30 cellular contexts compared by ENCODE assay signal in the genomic region with DNA sequence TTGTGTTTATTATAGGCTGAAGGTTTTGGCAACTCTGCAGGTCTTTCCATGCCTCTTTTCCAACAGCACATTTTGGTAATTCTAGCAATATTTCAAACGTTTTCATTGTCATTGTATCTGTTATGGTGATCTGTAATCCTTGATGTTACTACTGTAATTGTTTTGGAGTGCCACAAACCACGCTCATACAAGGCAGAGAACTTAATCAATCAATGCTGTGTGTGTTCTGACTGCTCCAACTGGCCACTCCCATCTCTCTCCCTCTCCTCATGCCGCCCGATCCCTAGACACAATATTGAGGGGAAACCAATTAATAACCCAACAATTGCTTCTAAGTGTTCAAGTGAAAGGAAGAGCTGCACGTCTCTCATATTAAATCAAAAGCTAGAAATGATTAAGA. TPM values are rescaled to one million over a fixed set of nuclear protein-coding genes. Genes with fewer than 3 reads are reported as not detected.
DNase-seq lines count a peak whose midpoint lies in the region; ATAC-seq and TF ChIP-seq lines count a peak whose summit lies in the region.
"Had no signal": no experiment of that assay in that cellular context is flagged by ENCODE, and none has a peak within 500 bp of the region (broad histone marks: within the 10 kb centered on the region; RNA-seq: fewer than 3 reads in every experiment).

No MANE protein-coding gene starts in this region.

- peaks cover 59% of the 10 kb centered on the region for H4K20me1 ChIP-seq in GM23338 (replicated peaks; ENCODE audit: insufficient read depth)
- peaks cover 98% of the 10 kb centered on the region for H4K20me1 ChIP-seq in smooth muscle cell (ENCODE audit: low read depth)

- H3K27me3 ChIP-seq in GM23338 (ENCODE audit: insufficient read depth) (no peaks in the 10 kb centered on the region), endocrine pancreas (ENCODE audit: control insufficient read depth, insufficient read depth, low read length) (no peaks in the 10 kb centered on the region), smooth muscle cell (ENCODE audit: low read depth) (no peaks in the 10 kb centered on the region)
- H3K27me3 ChIP-seq: brain microvascular endothelial cell, heart left ventricle, tibial nerve had no signal

- DNase-seq in activated naive CD8-positive, alpha-beta T cell treated with anti-CD3 and anti-CD28 coated beads, Interleukin-2, amount 50 U/mL, for 24 hours, result no peak
- DNase-seq in GM23338 (ENCODE audit: low spot score), result no peak
- no peak for DNase-seq in smooth muscle cell (lab: John Stamatoyannopoulos, UW; ENCODE audit: unreplicated experiment)
- DNase-seq in stimulated activated CD4-positive, alpha-beta T cell treated with anti-CD3 and anti-CD28 coated beads, Interleukin-1b, Interleukin-23, amount 100 ng/mL, for 48 hours, result no peak
- no peak for DNase-seq in nucleus accumbens (lab: John Stamatoyannopoulos, UW)
- DNase-seq in cerebellar nuclear complex (lab: John Stamatoyannopoulos, UW), result no peak
- DNase-seq: activated CD4-positive, alpha-beta T cell treated with anti-CD3 and anti-CD28 coated beads for 36 hours; activated CD8-positive, alpha-beta memory T cell treated with anti-CD3 and anti-CD28 coated beads for 24 hours; activated gamma-delta T cell; brain microvascular endothelial cell; DND-41; effector CD8-positive, alpha-beta T cell; erythroblast; foreskin fibroblast; heart left ventricle; KBM-7; kidney glomerular epithelial cell; lower lobe of right lung; NCI-H1105 treated with DMSO at 0.1 percent for 48 hours; NCI-H1930; NCI-H526 treated with DMSO at 0.1 percent for 48 hours; SIG-M5; T-cell had no signal

- TF ChIP-seq CTCF in GM23338 (conservative IDR thresholded peaks at IDR 0.05; ENCODE audit: low read depth in 2 of 2) (no peak), smooth muscle cell (IDR thresholded peaks at IDR 0.05; ENCODE audit: borderline replicate concordance, insufficient read depth, poor library complexity, severe bottlenecking) (no peak)

- peaks cover 4% of the 10 kb centered on the region for H3K36me3 Mint-ChIP-seq in activated naive CD8-positive, alpha-beta T cell
- peaks cover 21% of the 10 kb centered on the region for H3K36me3 Mint-ChIP-seq in activated naive CD8-positive, alpha-beta T cell treated with anti-CD3 and anti-CD28 coated beads, Interleukin-2, amount 50 U/mL, for 24 hours (ENCODE audit: low read depth)
- H3K36me3 Mint-ChIP-seq in GM23338 (ENCODE audit: low read depth), result peaks cover 4% of the 10 kb centered on the region; the same call in 1 of the 3 replicates

- H3F3A ChIP-seq in GM23338 (replicated peaks; ENCODE audit: low read depth) (no peaks in the 10 kb centered on the region), smooth muscle cell (ENCODE audit: low read depth) (peaks cover 30% of the 10 kb centered on the region)

- peaks cover 16% of the 10 kb centered on the region for H3K4me1 ChIP-seq in GM23338 (ENCODE audit: insufficient read depth)
- peaks cover 12% of the 10 kb centered on the region for H3K4me1 ChIP-seq in endocrine pancreas (ENCODE audit: control insufficient read depth, insufficient read depth, low read length)
- peaks cover 3% of the 10 kb centered on the region for H3K4me1 ChIP-seq in smooth muscle cell (ENCODE audit: low read depth)
- H3K4me1 ChIP-seq: prostate gland had no signal

- no peak overlapping the region for H3K4me2 ChIP-seq in GM23338
- no peak overlapping the region for H3K4me2 ChIP-seq in smooth muscle cell

- no peak overlapping the region for H3K4me3 ChIP-seq in GM23338
- peak overlapping the region; percentile 12 for H3K4me3 ChIP-seq in endocrine pancreas (ENCODE audit: control insufficient read depth, insufficient read depth, low read length)
- no peak overlapping the region for H3K4me3 ChIP-seq in smooth muscle cell
- H3K4me3 ChIP-seq: heart left ventricle, lower lobe of right lung, prostate gland, tibial nerve had no signal

- WGBS in smooth muscle cell (ENCODE audit: low lambda C conversion rate), result 71% methylated on average over 5 of the region's 5 CpGs

- peaks cover 33% of the 10 kb centered on the region for H3K4me1 Mint-ChIP-seq in activated naive CD8-positive, alpha-beta T cell (ENCODE audit: low read depth)
- peaks cover 16% of the 10 kb centered on the region for H3K4me1 Mint-ChIP-seq in activated naive CD8-positive, alpha-beta T cell treated with anti-CD3 and anti-CD28 coated beads, Interleukin-2, amount 50 U/mL, for 24 hours
- H3K4me1 Mint-ChIP-seq in GM23338, result peaks cover 22% of the 10 kb centered on the region

- no peaks in the 10 kb centered on the region for H3K9me3 Mint-ChIP-seq in activated naive CD8-positive, alpha-beta T cell (ENCODE audit: low read depth)
- no peaks in the 10 kb centered on the region for H3K9me3 Mint-ChIP-seq in activated naive CD8-positive, alpha-beta T cell treated with anti-CD3 and anti-CD28 coated beads, Interleukin-2, amount 50 U/mL, for 24 hours
- H3K9me3 Mint-ChIP-seq in GM23338, result no peaks in the 10 kb centered on the region
- H3K9me3 Mint-ChIP-seq: neural crest cell, T-cell had no signal

- H3K27ac Mint-ChIP-seq in activated naive CD8-positive, alpha-beta T cell, result peak overlapping the region; percentile 36
- no peak overlapping the region for H3K27ac Mint-ChIP-seq in activated naive CD8-positive, alpha-beta T cell treated with anti-CD3 and anti-CD28 coated beads, Interleukin-2, amount 50 U/mL, for 24 hours
- no peak overlapping the region for H3K27ac Mint-ChIP-seq in GM23338
- H3K27ac Mint-ChIP-seq: activated CD4-positive, alpha-beta T cell treated with anti-CD3 and anti-CD28 coated beads for 36 hours; B cell had no signal

- H3K9me3 ChIP-seq in endocrine pancreas (ENCODE audit: control insufficient read depth, low read length) (no peaks in the 10 kb centered on the region), smooth muscle cell (replicated peaks; ENCODE audit: low read depth) (no peaks in the 10 kb centered on the region)
- H3K9me3 ChIP-seq: heart left ventricle, lower lobe of right lung, prostate gland, tibial nerve had no signal

- H3K9ac ChIP-seq in endocrine pancreas (ENCODE audit: control insufficient read depth, insufficient read depth, low read length), result no peak overlapping the region
- H3K9ac ChIP-seq in smooth muscle cell (ENCODE audit: low read depth), result no peak overlapping the region

- ATAC-seq in activated naive CD8-positive, alpha-beta T cell treated with anti-CD3 and anti-CD28 coated beads, Interleukin-2, amount 50 U/mL, for 24 hours, result no peak
- no peak for ATAC-seq in GM23338
- ATAC-seq: activated CD4-positive, alpha-beta T cell treated with anti-CD3 and anti-CD28 coated beads for 36 hours; HCT116; heart left ventricle; lower lobe of right lung; T-cell had no signal

- H3K9me2 ChIP-seq in GM23338 (ENCODE audit: insufficient read depth), result no peaks in the 10 kb centered on the region

- H3K27me3 Mint-ChIP-seq in activated naive CD8-positive, alpha-beta T cell, result no peaks in the 10 kb centered on the region
- H3K27me3 Mint-ChIP-seq in activated naive CD8-positive, alpha-beta T cell treated with anti-CD3 and anti-CD28 coated beads, Interleukin-2, amount 50 U/mL, for 24 hours, result no peaks in the 10 kb centered on the region
- no peaks in the 10 kb centered on the region for H3K27me3 Mint-ChIP-seq in GM23338 (ENCODE audit: insufficient read depth, low read depth, poor library complexity)
- H3K27me3 Mint-ChIP-seq: activated CD4-positive, alpha-beta T cell treated with anti-CD3 and anti-CD28 coated beads for 36 hours; B cell; T-cell had no signal

- H3K36me3 ChIP-seq in GM23338 (ENCODE audit: insufficient read depth) (0 out of 2 replicates have a peak, but pooled peaks cover 3% of the 10 kb centered on the region), endocrine pancreas (ENCODE audit: control insufficient read depth, insufficient read depth, low read length) (no peaks in the 10 kb centered on the region), smooth muscle cell (ENCODE audit: low read depth) (no peaks in the 10 kb centered on the region)
- H3K36me3 ChIP-seq: brain microvascular endothelial cell, lower lobe of right lung, prostate gland, tibial nerve had no signal

- H3K27ac ChIP-seq in GM23338 (ENCODE audit: low read depth) (peak overlapping the region; percentile 29), smooth muscle cell (ENCODE audit: low read depth) (peak overlapping the region; percentile 28)
- H3K27ac ChIP-seq: brain microvascular endothelial cell, heart left ventricle, lower lobe of right lung, prostate gland, tibial nerve had no signal

- H2AFZ ChIP-seq in GM23338, result no peak overlapping the region
- no peak overlapping the region for H2AFZ ChIP-seq in smooth muscle cell (ENCODE audit: low read depth)

- H3K4me3 Mint-ChIP-seq in activated naive CD8-positive, alpha-beta T cell, result no peak overlapping the region
- no peak overlapping the region for H3K4me3 Mint-ChIP-seq in activated naive CD8-positive, alpha-beta T cell treated with anti-CD3 and anti-CD28 coated beads, Interleukin-2, amount 50 U/mL, for 24 hours
- no peak overlapping the region for H3K4me3 Mint-ChIP-seq in GM23338
- H3K4me3 Mint-ChIP-seq: activated CD4-positive, alpha-beta T cell treated with anti-CD3 and anti-CD28 coated beads for 36 hours; B cell; neural crest cell; T-cell had no signal

- H3K79me2 ChIP-seq in GM23338 (replicated peaks; ENCODE audit: insufficient read depth) (peaks cover 100% of the 10 kb centered on the region), smooth muscle cell (ENCODE audit: low read depth) (peaks cover 93% of the 10 kb centered on the region)

TF ChIP-seq in GM23338, 12 proteins besides CTCF, POLR2A, EP300 and RAD21 (continues in another document):
- TF ChIP-seq EZH2phosphoT487 (IDR thresholded peaks at IDR 0.05; ENCODE audit: unreplicated experiment) (no peak), STAT1 (IDR thresholded peaks at IDR 0.05; ENCODE audit: unreplicated experiment) (no peak)

RNA-seq across cellular contexts. Expression of a gene that starts 32.9 kb away (rescaled TPM):
- 306 and 312 TPM in 2 replicates for total RNA-seq in GM23338 (2014; rRNA removed; shearing (Covaris generic))
- polyA plus RNA-seq in GM23338 (2016; fragmentation: Nextera tagmentation; extraction: Ambion mirVana) (218 and 230 TPM in 2 replicates), smooth muscle cell (545 and 601 TPM in 2 replicates)
- 504 and 559 TPM in 2 replicates for total RNA-seq in smooth muscle cell

RNA-seq across cellular contexts. Expression of a gene that starts 33.2 kb away (rescaled TPM):
- 370 and 393 TPM in 2 replicates for total RNA-seq in GM23338 (2014; rRNA removed; shearing (Covaris generic))
- polyA plus RNA-seq in GM23338 (2016; fragmentation: Nextera tagmentation; extraction: Ambion mirVana) (204 and 227 TPM in 2 replicates), smooth muscle cell (314 and 344 TPM in 2 replicates)
- total RNA-seq in smooth muscle cell, result 443 and 523 TPM in 2 replicates
